Comparison of ENCODE assay signal across 14 cellular contexts in the genomic region with DNA sequence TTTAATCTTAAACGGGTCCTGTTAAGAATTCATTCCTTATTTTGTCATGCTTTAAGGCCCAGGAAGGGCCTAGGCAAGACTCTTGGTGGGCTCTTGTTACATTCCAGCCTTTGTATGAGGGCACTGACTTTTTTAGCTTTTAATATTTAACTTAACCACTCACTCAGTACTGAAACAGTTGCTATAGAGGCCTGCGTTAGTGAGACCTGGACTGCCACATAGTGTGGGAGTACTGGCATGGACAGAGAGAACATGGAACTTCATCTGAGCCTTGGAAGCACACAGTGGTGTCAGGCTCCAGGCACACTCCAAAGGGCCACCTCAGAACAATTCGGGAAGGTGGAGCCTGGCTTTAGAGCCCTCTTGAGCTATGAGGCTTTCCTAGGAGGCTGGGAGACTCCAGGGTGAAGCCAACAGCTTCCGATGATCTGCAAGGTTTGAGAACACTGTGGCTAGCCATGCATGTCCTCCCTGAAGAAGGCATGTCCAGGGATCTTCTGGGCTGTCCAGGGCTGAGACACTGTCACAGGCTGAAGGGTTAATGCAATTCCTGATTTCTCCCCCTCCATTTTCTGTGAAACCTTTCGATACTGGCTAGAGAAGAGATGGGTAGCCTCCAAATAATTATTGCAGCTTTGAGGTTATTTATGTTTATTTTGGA.
"Had no signal": no experiment of that assay in that cellular context is flagged by ENCODE, and none has a peak within 500 bp of the region (broad histone marks: within the 10 kb centered on the region; RNA-seq: fewer than 3 reads in every experiment).

No MANE protein-coding gene starts in this region.

- H3K36me3 Mint-ChIP-seq: activated naive CD4-positive, alpha-beta T cell treated with anti-CD3 and anti-CD28 coated beads, Interleukin-2, amount 50 U/mL, for 72 hours; brain had no signal

- H3K4me1 Mint-ChIP-seq: central memory CD8-positive, alpha-beta T cell; neural crest cell had no signal

- H3K4me3 Mint-ChIP-seq: brain; central memory CD8-positive, alpha-beta T cell; neural crest cell had no signal

- DNase-seq: activated CD4-positive, alpha-beta T cell treated with anti-CD3 and anti-CD28 coated beads, Interleukin-2, amount 50 U/mL, for 1 hour; activated CD4-positive, CD25-positive, alpha-beta regulatory T cell; activated effector memory CD4-positive, alpha-beta T cell treated with anti-CD3 and anti-CD28 coated beads, Interleukin-2, amount 50 U/mL, for 16 hours; activated T-cell treated with anti-CD3 and anti-CD28 coated beads for 4 hours; amniotic stem cell; dermis blood vessel endothelial cell; erythroblast; hypothalamus; left colon; T-helper 2 cell had no signal

- ATAC-seq: activated naive CD4-positive, alpha-beta T cell treated with anti-CD3 and anti-CD28 coated beads, Interleukin-2, amount 50 U/mL, for 72 hours had no signal

- H3K27ac Mint-ChIP-seq: activated naive CD4-positive, alpha-beta T cell treated with anti-CD3 and anti-CD28 coated beads, Interleukin-2, amount 50 U/mL, for 72 hours had no signal

- H3K9me3 Mint-ChIP-seq: activated naive CD4-positive, alpha-beta T cell treated with anti-CD3 and anti-CD28 coated beads, Interleukin-2, amount 50 U/mL, for 72 hours; brain; central memory CD8-positive, alpha-beta T cell; neural crest cell had no signal
